Comparison of ENCODE assay signal across 8 cellular contexts in genomic region chr1:27604579-27605299, GRCh38. TPM values are rescaled to one million over a fixed set of nuclear protein-coding genes. Genes with fewer than 3 reads are reported as not detected.
DNase-seq lines count a peak whose midpoint lies in the region; ATAC-seq and TF ChIP-seq lines count a peak whose summit lies in the region.

No MANE protein-coding gene starts in this region.

- H3K36me3 Mint-ChIP-seq in CD4-positive, alpha-beta memory T cell = peaks cover 0 to 5% of the 10 kb centered on the region in 2 donors
- no peaks in the 10 kb centered on the region for H3K36me3 Mint-ChIP-seq in nephron (ENCODE audit: low read depth)

- no peaks in the 10 kb centered on the region for H3K79me2 ChIP-seq in KMS-11 (ENCODE audit: insufficient read depth, low read depth)

- ATAC-seq in HG03460 (IDR thresholded peaks at IDR 0.05; ENCODE audit: unreplicated experiment) = no peak
- ATAC-seq in HG03108 (IDR thresholded peaks at IDR 0.05; ENCODE audit: unreplicated experiment) = no peak

- H3K9me3 ChIP-seq in CD4-positive, alpha-beta memory T cell (ENCODE audit: control insufficient read depth in 1 of 2, low read length in 2 of 2) = no peaks in the 10 kb centered on the region
- H3K9me3 ChIP-seq in colonic mucosa = no peaks in the 10 kb centered on the region

- peak overlapping the region; percentile 81; the same call in 1 of the 2 replicates for H2AFZ ChIP-seq in KMS-11 (ENCODE audit: low read depth)

- H3K9ac ChIP-seq in KMS-11 (no peak overlapping the region), colonic mucosa (ENCODE audit: low read depth in 2 of 2, low read length in 2 of 2) (no peak overlapping the region)

- H3K4me1 Mint-ChIP-seq in CD4-positive, alpha-beta memory T cell = peaks cover 15 to 58% (median 34%) of the 10 kb centered on the region in 4 donors
- H3K4me1 Mint-ChIP-seq in nephron = peaks cover 42% of the 10 kb centered on the region

- no peaks in the 10 kb centered on the region for H3K9me3 Mint-ChIP-seq in CD4-positive, alpha-beta memory T cell
- no peaks in the 10 kb centered on the region for H3K9me3 Mint-ChIP-seq in nephron

- H3K4me1 ChIP-seq in CD4-positive, alpha-beta memory T cell (ENCODE audit: insufficient read depth, low read length) = peaks cover 56% of the 10 kb centered on the region
- peaks cover 36% of the 10 kb centered on the region for H3K4me1 ChIP-seq in KMS-11 (ENCODE audit: low read depth, poor library complexity, severe bottlenecking)
- H3K4me1 ChIP-seq in colonic mucosa = peaks cover 5% of the 10 kb centered on the region

- no peaks in the 10 kb centered on the region for H3K36me3 ChIP-seq in CD4-positive, alpha-beta memory T cell (ENCODE audit: insufficient read depth, low read length)
- H3K36me3 ChIP-seq in KMS-11 (ENCODE audit: insufficient read depth) (no peaks in the 10 kb centered on the region), colonic mucosa (no peaks in the 10 kb centered on the region)

- POLR2A ChIA-PET in CD4-positive, alpha-beta memory T cell (lab: Charles Lee; ENCODE audit: partially characterized antibody) = interaction anchor here (0.5 to 6.3 kb wide), 18 partner anchors 9 to 256 kb away, joined by 3 to 36 read pairs (median 4); partner anchors contain the start of genes IFI6 and STX12

- no peak for DNase-seq in CD4-positive, alpha-beta memory T cell
- DNase-seq in colonic mucosa = no peak
- DNase-seq in NAMALWA (ENCODE audit: low spot score) = no peak
- DNase-seq in 8988T = no peak

- CTCF ChIA-PET in CD4-positive, alpha-beta memory T cell (lab: Charles Lee; ENCODE audit: partially characterized antibody) = interaction anchor here (0.7 to 18.9 kb wide), 22 partner anchors 9 to 306 kb away, joined by 3 to 550 read pairs (median 7); partner anchors contain the start of genes FAM76A and IFI6

- no peak overlapping the region for H3K27ac ChIP-seq in CD4-positive, alpha-beta memory T cell (ENCODE audit: low read depth, low read length)
- H3K27ac ChIP-seq in KMS-11 = no peak overlapping the region
- H3K27ac ChIP-seq in colonic mucosa = no peak overlapping the region

- TF ChIP-seq CTCF in KMS-11 (conservative IDR thresholded peaks at IDR 0.05; ENCODE audit: low read depth, low read length) (no peak), colonic mucosa (IDR thresholded peaks at IDR 0.05) (no peak), nephron (IDR thresholded peaks at IDR 0.05; ENCODE audit: unreplicated experiment in 3 of 3) (no peak)

- peak overlapping the region; percentile 51 to 92 (median 83) for H3K27ac Mint-ChIP-seq in CD4-positive, alpha-beta memory T cell
- H3K27ac Mint-ChIP-seq in nephron = peak overlapping the region in 2 of 3 experiments; percentile 96 to 97

- no peaks in the 10 kb centered on the region for H4K20me1 ChIP-seq in KMS-11 (ENCODE audit: insufficient read depth)

- H3K4me2 ChIP-seq in KMS-11 = no peak overlapping the region; the same call in 1 of the 2 replicates

- H3K27me3 Mint-ChIP-seq in CD4-positive, alpha-beta memory T cell = no peaks in the 10 kb centered on the region
- no peaks in the 10 kb centered on the region for H3K27me3 Mint-ChIP-seq in nephron (ENCODE audit: low read depth)

- H3K4me3 ChIP-seq in CD4-positive, alpha-beta memory T cell (ENCODE audit: low read length in 2 of 2) = peak overlapping the region in 1 of 2 donors; percentile 79
- H3K4me3 ChIP-seq in KMS-11 (IDR thresholded peaks at IDR 0.05; ENCODE audit: insufficient read depth, low read depth, low read length) = no peak overlapping the region
- H3K4me3 ChIP-seq in colonic mucosa = peak overlapping the region; percentile 95

- intact Hi-C loops in CD4-positive, alpha-beta memory T cell (cut with micrococcal nuclease) = loop anchor here (1.0 kb wide), 2 partner anchors 36 to 81 kb away; no protein-coding TSS in a partner anchor
- intact Hi-C loops in colonic mucosa (cut with DNase I) = loop anchor here (2.0 to 10.0 kb wide), 4 partner anchors 48 to 300 kb away; no protein-coding TSS in a partner anchor

- H3K4me3 Mint-ChIP-seq in CD4-positive, alpha-beta memory T cell = peak overlapping the region; percentile 84 to 97 (median 90)
- peak overlapping the region; percentile 89 to 97 (median 96) for H3K4me3 Mint-ChIP-seq in nephron

- no peaks in the 10 kb centered on the region for H3K27me3 ChIP-seq in CD4-positive, alpha-beta memory T cell (ENCODE audit: insufficient read depth, low read length)
- H3K27me3 ChIP-seq in KMS-11 (ENCODE audit: insufficient read depth, low read depth) (no peaks in the 10 kb centered on the region), colonic mucosa (no peaks in the 10 kb centered on the region)

RNA-seq across cellular contexts. Expression of gene AHDC1, which starts 0.8 kb away (rescaled TPM):
- total RNA-seq in CD4-positive, alpha-beta memory T cell = 10 to 100 TPM; 18.4 to 19.2 TPM
- polyA plus RNA-seq in CD4-positive, alpha-beta memory T cell = 1 to 10 TPM in 1 of 2 donors, under 1 TPM in 1; 0.02 to 1.7 TPM
- 10 to 100 TPM; 18.4 to 26.8 TPM for total RNA-seq in colonic mucosa

RNA-seq across cellular contexts. Expression of gene FGR, which starts 30.2 kb away (rescaled TPM):
- 1 to 10 TPM; 2.7 to 2.9 TPM for total RNA-seq in CD4-positive, alpha-beta memory T cell
- polyA plus RNA-seq in CD4-positive, alpha-beta memory T cell = under 1 TPM; 0.12 to 0.15 TPM
- 1 to 10 TPM; 1.4 to 2.0 TPM for total RNA-seq in colonic mucosa
